ENCODE assay signal across 12 cellular contexts in the genomic region with DNA sequence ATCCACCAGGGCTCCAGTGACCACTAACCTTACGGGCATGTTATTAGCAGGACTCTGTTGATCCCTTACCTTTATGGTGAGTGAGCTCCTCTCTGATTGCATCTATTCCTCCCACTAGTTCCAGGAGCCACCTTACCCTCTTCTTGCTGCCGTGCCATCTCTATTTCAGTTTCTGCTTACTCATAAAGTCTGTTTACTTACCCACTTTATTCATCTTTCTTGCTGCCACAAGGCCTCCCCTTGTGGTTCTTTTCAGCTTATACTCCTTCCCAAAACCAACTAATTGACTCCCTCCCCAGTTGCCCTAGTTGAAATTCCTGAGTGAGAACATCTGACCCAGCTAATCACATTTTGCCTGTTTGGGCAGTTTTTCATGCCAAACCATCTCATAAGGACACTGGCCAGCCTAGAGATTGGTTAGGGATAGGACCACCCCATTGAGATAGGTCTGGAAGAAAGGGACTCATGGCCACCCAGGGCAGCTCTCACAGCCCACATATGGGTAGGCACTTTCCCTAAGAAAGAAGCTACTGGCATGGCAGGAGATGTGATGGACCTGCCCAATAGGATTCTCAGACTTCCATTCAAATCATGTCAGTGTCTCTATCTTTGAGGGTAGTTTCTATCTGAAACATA.
DNase-seq lines count a peak whose midpoint lies in the region; ATAC-seq and TF ChIP-seq lines count a peak whose summit lies in the region.
"Had no signal": no experiment of that assay in that cellular context is flagged by ENCODE, and none has a peak within 500 bp of the region (broad histone marks: within the 10 kb centered on the region; RNA-seq: fewer than 3 reads in every experiment).

No MANE protein-coding gene starts in this region.

- H3K36me3 Mint-ChIP-seq in T-helper 2 cell treated with Interferon-gamma antibody and Interleukin-4, amounts not matched to agents 5 μg/mL and 100 μg/mL, for 36 hours (ENCODE audit: low read depth) = no peaks in the 10 kb centered on the region
- H3K36me3 Mint-ChIP-seq in osteocyte (ENCODE audit: unreplicated experiment) = no peaks in the 10 kb centered on the region

- peak; percentile 85 for ATAC-seq in GM19324 (IDR thresholded peaks at IDR 0.05; ENCODE audit: low FRiP score, unreplicated experiment)
- peak; percentile 68 for ATAC-seq in HG03045 (IDR thresholded peaks at IDR 0.05; ENCODE audit: unreplicated experiment)

- peak; percentile 70 for DNase-seq in Daoy (ENCODE audit: low read depth)
- peak; percentile 4 for DNase-seq in T-helper 2 cell treated with Interferon-gamma antibody and Interleukin-4, amounts not matched to agents 5 μg/mL and 100 μg/mL, for 36 hours (ENCODE audit: low spot score)
- no peak for DNase-seq in foreskin melanocyte
- no peak for DNase-seq in D341Med (ENCODE audit: low spot score)
- DNase-seq in COLO668 (lab: John Stamatoyannopoulos, UW; ENCODE audit: unreplicated experiment) = no peak
- no peak for DNase-seq in osteocyte (ENCODE audit: extremely low spot score, unreplicated experiment)
- DNase-seq: activated T-cell treated with anti-CD3 and anti-CD28 coated beads for 4 hours, spleen, WERI-Rb-1 had no signal

- TF ChIP-seq CTCF in osteocyte (IDR thresholded peaks at IDR 0.05) = no peak

- no peak overlapping the region for H3K27ac Mint-ChIP-seq in T-helper 2 cell treated with Interferon-gamma antibody and Interleukin-4, amounts not matched to agents 5 μg/mL and 100 μg/mL, for 36 hours
- no peak overlapping the region for H3K27ac Mint-ChIP-seq in osteocyte (ENCODE audit: unreplicated experiment)
- H3K27ac Mint-ChIP-seq: nephron had no signal

- H3K4me1 Mint-ChIP-seq in T-helper 2 cell treated with Interferon-gamma antibody and Interleukin-4, amounts not matched to agents 5 μg/mL and 100 μg/mL, for 36 hours (ENCODE audit: low read depth) = peaks cover 2% of the 10 kb centered on the region
- H3K4me1 Mint-ChIP-seq in osteocyte (ENCODE audit: unreplicated experiment) = peaks cover 10% of the 10 kb centered on the region

- no peak overlapping the region for H3K4me3 Mint-ChIP-seq in T-helper 2 cell treated with Interferon-gamma antibody and Interleukin-4, amounts not matched to agents 5 μg/mL and 100 μg/mL, for 36 hours
- H3K4me3 Mint-ChIP-seq in osteocyte (ENCODE audit: unreplicated experiment) = no peak overlapping the region
- H3K4me3 Mint-ChIP-seq: nephron had no signal

- H3K27me3 Mint-ChIP-seq in T-helper 2 cell treated with Interferon-gamma antibody and Interleukin-4, amounts not matched to agents 5 μg/mL and 100 μg/mL, for 36 hours (ENCODE audit: low read depth) = peaks cover 5% of the 10 kb centered on the region
- H3K27me3 Mint-ChIP-seq in osteocyte (ENCODE audit: unreplicated experiment) = no peaks in the 10 kb centered on the region

- H3K9me3 Mint-ChIP-seq in T-helper 2 cell treated with Interferon-gamma antibody and Interleukin-4, amounts not matched to agents 5 μg/mL and 100 μg/mL, for 36 hours = peaks cover 12% of the 10 kb centered on the region
- peaks cover 6% of the 10 kb centered on the region for H3K9me3 Mint-ChIP-seq in osteocyte (ENCODE audit: unreplicated experiment)

Comparison
In these comparisons a context has a peak if more than half of its experiments do, and no peak if none do; other contexts are left out.
1. DNase-seq: peak in Daoy (single experiment) and T-helper 2 cell treated with Interferon-gamma antibody and Interleukin-4, amounts not matched to agents 5 μg/mL and 100 μg/mL, for 36 hours (single experiment); none in foreskin melanocyte (single experiment), D341Med (single experiment), COLO668 (single experiment) and osteocyte (single experiment).